ENCODE assay signal across 1 cellular context in genomic region chr2:774436-774835, GRCh38.
TF ChIP-seq lines count a peak whose summit lies in the region.

No MANE protein-coding gene starts in this region.

TF ChIP-seq in H1, 55 proteins besides CTCF, POLR2A, EP300 and RAD21 (continued from another document):
- TF ChIP-seq NRF1 (IDR thresholded peaks at IDR 0.05; ENCODE audit: low read depth, low read length) (no peak), RFX5 (IDR thresholded peaks at IDR 0.05; ENCODE audit: borderline replicate concordance, low read depth, low read length) (no peak), POU5F1 (IDR thresholded peaks at IDR 0.05; ENCODE audit: low read depth, low read length) (no peak), BACH1 (IDR thresholded peaks at IDR 0.05; ENCODE audit: low read length) (peak; percentile 48; the same call in 1 of the 2 replicates), TAF1 (IDR thresholded peaks at IDR 0.05; ENCODE audit: low read depth, low read length) (no peak), TCF12 (IDR thresholded peaks at IDR 0.05; ENCODE audit: low read depth, low read length) (peak; percentile 77; the same call in 1 of the 2 replicates), BCL11A (IDR thresholded peaks at IDR 0.05; ENCODE audit: low read depth in 2 of 2, low read length in 2 of 2) (no peak), HDAC2 (IDR thresholded peaks at IDR 0.05; ENCODE audit: borderline replicate concordance in 1 of 2, low read depth in 2 of 2, low read length in 2 of 2) (no peak), MAFK (IDR thresholded peaks at IDR 0.05; ENCODE audit: low read depth, low read length) (no peak; the same call in 1 of the 2 replicates), SP4 (IDR thresholded peaks at IDR 0.05; ENCODE audit: low read length) (no peak), CBX8 (IDR thresholded peaks at IDR 0.05; ENCODE audit: borderline replicate concordance, low read depth, low read length) (no peak), KDM1A (IDR thresholded peaks at IDR 0.05; ENCODE audit: borderline replicate concordance, low read length) (no peak)
- TF ChIP-seq, protein P1, sequence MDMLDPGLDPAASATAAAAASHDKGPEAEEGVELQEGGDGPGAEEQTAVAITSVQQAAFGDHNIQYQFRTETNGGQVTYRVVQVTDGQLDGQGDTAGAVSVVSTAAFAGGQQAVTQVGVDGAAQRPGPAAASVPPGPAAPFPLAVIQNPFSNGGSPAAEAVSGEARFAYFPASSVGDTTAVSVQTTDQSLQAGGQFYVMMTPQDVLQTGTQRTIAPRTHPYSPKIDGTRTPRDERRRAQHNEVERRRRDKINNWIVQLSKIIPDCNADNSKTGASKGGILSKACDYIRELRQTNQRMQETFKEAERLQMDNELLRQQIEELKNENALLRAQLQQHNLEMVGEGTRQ (IDR thresholded peaks at IDR 0.05; ENCODE audit: low read length): no peak
- TF ChIP-seq, protein P2, sequence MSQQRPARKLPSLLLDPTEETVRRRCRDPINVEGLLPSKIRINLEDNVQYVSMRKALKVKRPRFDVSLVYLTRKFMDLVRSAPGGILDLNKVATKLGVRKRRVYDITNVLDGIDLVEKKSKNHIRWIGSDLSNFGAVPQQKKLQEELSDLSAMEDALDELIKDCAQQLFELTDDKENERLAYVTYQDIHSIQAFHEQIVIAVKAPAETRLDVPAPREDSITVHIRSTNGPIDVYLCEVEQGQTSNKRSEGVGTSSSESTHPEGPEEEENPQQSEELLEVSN (IDR thresholded peaks at IDR 0.05): peak; percentile 42
- TF ChIP-seq, protein P3, sequence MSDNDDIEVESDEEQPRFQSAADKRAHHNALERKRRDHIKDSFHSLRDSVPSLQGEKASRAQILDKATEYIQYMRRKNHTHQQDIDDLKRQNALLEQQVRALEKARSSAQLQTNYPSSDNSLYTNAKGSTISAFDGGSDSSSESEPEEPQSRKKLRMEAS (IDR thresholded peaks at IDR 0.05): peak; percentile 65
